10 cellular contexts compared by ENCODE assay signal in the genomic region with DNA sequence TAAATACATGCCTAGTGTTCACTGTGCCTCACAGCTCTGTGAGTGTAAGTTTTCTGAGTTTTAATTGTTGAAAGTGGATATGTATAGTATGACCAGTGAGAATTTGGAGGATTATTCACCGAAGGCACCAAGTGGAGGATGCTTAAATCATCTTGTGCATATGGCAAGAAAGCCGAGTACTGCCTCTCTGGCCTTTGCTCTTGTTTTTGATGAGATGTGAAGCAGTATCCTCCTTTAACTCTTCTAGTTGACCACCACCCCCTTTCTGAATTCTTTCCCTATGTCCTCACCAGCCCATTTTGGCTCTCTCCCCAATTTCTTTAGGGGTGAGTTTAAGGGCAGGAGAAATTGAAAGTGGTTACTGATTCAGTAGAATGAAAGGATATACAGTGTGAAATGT.
DNase-seq lines count a peak whose midpoint lies in the region; ATAC-seq, FAIRE-seq and TF ChIP-seq lines count a peak whose summit lies in the region.
"Had no signal": no experiment of that assay in that cellular context is flagged by ENCODE, and none has a peak within 500 bp of the region (broad histone marks: within the 10 kb centered on the region; RNA-seq: fewer than 3 reads in every experiment).

No MANE protein-coding gene starts in this region.

- H3K27me3 ChIP-seq in brain microvascular endothelial cell (replicated peaks) (no peaks in the 10 kb centered on the region), mucosa of rectum (ENCODE audit: control insufficient read depth in 2 of 2, insufficient read depth in 2 of 2, low read length in 2 of 2) (no peaks in the 10 kb centered on the region), vagina (no peaks in the 10 kb centered on the region)

- intact Hi-C loops in vagina (cut with DNase I), result loop anchor here (10.0 kb wide), 1 partner anchor 75 kb away; no protein-coding TSS in a partner anchor

- H3K27ac ChIP-seq in brain microvascular endothelial cell (peak overlapping the region; percentile 79), mucosa of rectum (ENCODE audit: low read depth in 2 of 2, low read length in 2 of 2) (peak overlapping the region; percentile 10 to 47), vagina (peak overlapping the region; percentile 41)
- H3K27ac ChIP-seq: 22Rv1 had no signal

- DNase-seq in NCI-H82 (lab: John Stamatoyannopoulos, UW) (peak; percentile 33), NCI-H82 treated with DMSO at 0.1 percent for 48 hours (lab: John Stamatoyannopoulos, UW; ENCODE audit: unreplicated experiment) (no peak), brain microvascular endothelial cell (peak; percentile 90), vagina (ENCODE audit: extremely low spot score in 2 of 2) (no peak), RCC 7860 (ENCODE audit: low spot score) (no peak), germinal center (ENCODE audit: low spot score) (no peak)

- H3K9me3 ChIP-seq in mucosa of rectum (ENCODE audit: control insufficient read depth in 2 of 2, low read length in 2 of 2) (no peaks in the 10 kb centered on the region), vagina (no peaks in the 10 kb centered on the region)

- H3K4me3 ChIP-seq in brain microvascular endothelial cell (ENCODE audit: low read depth, low read length), result no peak overlapping the region
- no peak overlapping the region for H3K4me3 ChIP-seq in mucosa of rectum (ENCODE audit: low read length in 2 of 2)
- H3K4me3 ChIP-seq in vagina, result no peak overlapping the region

- in situ Hi-C loops in brain microvascular endothelial cell (cut with HindIII; ENCODE audit: low pct_ligation_motif_present, low sequenced_read_pairs), result no loop called here

- TF ChIP-seq CTCF in brain microvascular endothelial cell (IDR thresholded peaks at IDR 0.05; ENCODE audit: low read depth, low read length, missing control alignments) (no peak), vagina (IDR thresholded peaks at IDR 0.05) (no peak)

- TF ChIP-seq POLR2A in vagina (IDR thresholded peaks at IDR 0.05), result no peak

- H3K9ac ChIP-seq in mucosa of rectum (ENCODE audit: low read depth in 1 of 2, low read length in 2 of 2), result no peak overlapping the region

- H3K36me3 ChIP-seq in brain microvascular endothelial cell (replicated peaks) (no peaks in the 10 kb centered on the region), mucosa of rectum (ENCODE audit: control insufficient read depth in 2 of 2, insufficient read depth in 2 of 2, low read length in 2 of 2) (peaks cover 16 to 41% of the 10 kb centered on the region in 2 donors), vagina (peaks cover 0 to 27% of the 10 kb centered on the region in 2 donors)

- no peak for FAIRE-seq in RCC 7860 (lab: Jason Lieb, UNC)
- FAIRE-seq: G401.6 had no signal

- H3K4me1 ChIP-seq in mucosa of rectum (ENCODE audit: control insufficient read depth in 2 of 2, insufficient read depth in 2 of 2, low read length in 2 of 2) (peaks cover 5% of the 10 kb centered on the region in 2 donors), vagina (peaks cover 56% of the 10 kb centered on the region)

- ATAC-seq in HG03139 (IDR thresholded peaks at IDR 0.05; ENCODE audit: unreplicated experiment), result no peak

Comparison
In these comparisons a context has a peak if more than half of its experiments do, and no peak if none do; other contexts are left out.
1. DNase-seq: peak in NCI-H82 (single experiment) and brain microvascular endothelial cell (single experiment); none in NCI-H82 treated with DMSO at 0.1 percent for 48 hours (single experiment), vagina (0 of 2), RCC 7860 (single experiment) and germinal center (single experiment).
2. H3K27ac ChIP-seq: peak in every context shown above with its lines; median percentile 79 in brain microvascular endothelial cell; 41 in vagina; 28 in mucosa of rectum.